Comparison of ENCODE assay signal across 8 cellular contexts in genomic region chr1:157505481-157506272, GRCh38. TPM values are rescaled to one million over a fixed set of nuclear protein-coding genes. Genes with fewer than 3 reads are reported as not detected.
DNase-seq lines count a peak whose midpoint lies in the region; ATAC-seq and TF ChIP-seq lines count a peak whose summit lies in the region.

No MANE protein-coding gene starts in this region.

- DNase-seq in BJ (ENCODE audit: low read depth) (no peak), NCI-H2081 (lab: John Stamatoyannopoulos, UW) (peak; percentile 51 to 65), glomerular visceral epithelial cell (ENCODE audit: extremely low spot score) (peak; percentile 40)
- peak; percentile 16 to 42 for DNase-seq in activated CD4-positive, alpha-beta T cell treated with anti-CD3 and anti-CD28 coated beads, Interleukin-2, amount 50 U/mL, for 48 hours
- DNase-seq in effector CD4-positive, alpha-beta T cell, result no peak

- H3K36me3 ChIP-seq in BJ (ENCODE audit: control insufficient read depth, insufficient read depth, low read length) (no peaks in the 10 kb centered on the region), parathyroid adenoma (ENCODE audit: control insufficient read depth, insufficient read depth, low read length) (no peaks in the 10 kb centered on the region)

- H3K9me3 ChIP-seq in parathyroid adenoma (ENCODE audit: control insufficient read depth, low read length), result no peaks in the 10 kb centered on the region

- peak; percentile 83 for TF ChIP-seq CTCF in BJ (IDR thresholded peaks at IDR 0.05; ENCODE audit: insufficient read depth, low read depth, low read length)
- peak; percentile 43 for TF ChIP-seq CTCF in parathyroid adenoma (IDR thresholded peaks at IDR 0.05)

- no peak overlapping the region for H2AFZ ChIP-seq in parathyroid adenoma

- H3K9ac ChIP-seq in parathyroid adenoma, result no peak overlapping the region

- POLR2A ChIA-PET in BJ (lab: Charles Lee), result no interaction called here

- no peaks in the 10 kb centered on the region for H3K79me2 ChIP-seq in parathyroid adenoma

- H3K4me3 ChIP-seq in BJ (ENCODE audit: low read depth, low read length), result no peak overlapping the region
- H3K4me3 ChIP-seq in parathyroid adenoma (ENCODE audit: low read depth, low read length), result no peak overlapping the region

- H3K27me3 ChIP-seq in BJ (ENCODE audit: control insufficient read depth, insufficient read depth, low read length), result no peaks in the 10 kb centered on the region
- H3K27me3 ChIP-seq in parathyroid adenoma (ENCODE audit: control insufficient read depth, insufficient read depth, low read length), result no peaks in the 10 kb centered on the region

- ATAC-seq in GM18498 (IDR thresholded peaks at IDR 0.05; ENCODE audit: unreplicated experiment), result peak; percentile 93
- ATAC-seq in HG02763 (IDR thresholded peaks at IDR 0.05; ENCODE audit: unreplicated experiment), result peak; percentile 86

- H3K4me2 ChIP-seq in parathyroid adenoma (ENCODE audit: low read length), result no peak overlapping the region

- CTCF ChIA-PET in BJ (lab: Yijun Ruan, JAX), result interaction anchor here (0.6 to 2.4 kb wide), 23 partner anchors 9 to 313 kb away, joined by 3 to 23 read pairs (median 4); no protein-coding TSS in a partner anchor

- no peaks in the 10 kb centered on the region for H3K4me1 ChIP-seq in parathyroid adenoma

- no peak overlapping the region for H3K27ac ChIP-seq in parathyroid adenoma

RNA-seq across cellular contexts. Expression of gene FCRL5, which starts 46.6 kb away (rescaled TPM):
- polyA plus RNA-seq in BJ (2011; rRNA removed), result not detected in 2 replicates
- not detected in 2 replicates for polyA minus RNA-seq in BJ (2011; rRNA and poly(A)+ RNA removed)

Comparison
In these comparisons a context has a peak if more than half of its experiments do, and no peak if none do; other contexts are left out.
1. DNase-seq: peak in NCI-H2081 (2 of 2), activated CD4-positive, alpha-beta T cell treated with anti-CD3 and anti-CD28 coated beads, Interleukin-2, amount 50 U/mL, for 48 hours (2 of 2) and glomerular visceral epithelial cell (single experiment); none in BJ (single experiment) and effector CD4-positive, alpha-beta T cell (single experiment).